1 cellular context compared by ENCODE assay signal in the genomic region with DNA sequence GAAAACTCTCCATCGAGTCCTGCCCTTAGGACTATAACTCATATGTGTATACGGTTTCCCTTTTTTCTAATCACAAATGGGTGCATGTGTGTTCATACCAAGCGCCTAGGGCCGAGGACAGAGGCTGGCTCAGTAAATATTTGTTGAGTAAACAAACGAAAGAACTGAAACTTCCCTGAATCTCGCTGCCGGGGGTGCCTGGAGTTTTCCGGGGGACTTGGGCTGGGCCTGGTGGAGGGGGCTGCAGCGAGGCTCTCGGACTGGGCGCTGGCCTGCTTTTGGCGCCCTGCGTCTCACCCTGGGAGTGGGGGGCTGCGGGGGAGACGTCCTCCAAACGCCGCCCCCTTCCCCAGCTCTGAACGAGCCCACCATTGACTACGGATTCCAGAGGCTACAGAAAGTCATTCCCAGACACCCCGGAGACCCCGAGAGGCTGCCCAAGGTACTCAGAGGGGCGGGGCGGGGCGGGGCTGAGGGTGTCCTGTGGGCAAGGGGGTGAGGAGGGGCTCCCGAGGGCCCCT.
TF ChIP-seq lines count a peak whose summit lies in the region.

No MANE protein-coding gene starts in this region.

TF ChIP-seq in GM12878, 131 proteins besides CTCF, POLR2A, EP300 and RAD21:
- TF ChIP-seq, protein P1, sequence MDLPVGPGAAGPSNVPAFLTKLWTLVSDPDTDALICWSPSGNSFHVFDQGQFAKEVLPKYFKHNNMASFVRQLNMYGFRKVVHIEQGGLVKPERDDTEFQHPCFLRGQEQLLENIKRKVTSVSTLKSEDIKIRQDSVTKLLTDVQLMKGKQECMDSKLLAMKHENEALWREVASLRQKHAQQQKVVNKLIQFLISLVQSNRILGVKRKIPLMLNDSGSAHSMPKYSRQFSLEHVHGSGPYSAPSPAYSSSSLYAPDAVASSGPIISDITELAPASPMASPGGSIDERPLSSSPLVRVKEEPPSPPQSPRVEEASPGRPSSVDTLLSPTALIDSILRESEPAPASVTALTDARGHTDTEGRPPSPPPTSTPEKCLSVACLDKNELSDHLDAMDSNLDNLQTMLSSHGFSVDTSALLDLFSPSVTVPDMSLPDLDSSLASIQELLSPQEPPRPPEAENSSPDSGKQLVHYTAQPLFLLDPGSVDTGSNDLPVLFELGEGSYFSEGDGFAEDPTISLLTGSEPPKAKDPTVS (IDR thresholded peaks at IDR 0.05; ENCODE audit: low read depth, low read length) = no peak
- TF ChIP-seq ZZZ3 (IDR thresholded peaks at IDR 0.05; ENCODE audit: control insufficient read depth, insufficient read length, low read depth) = no peak
- TF ChIP-seq FOXM1 (IDR thresholded peaks at IDR 0.05; ENCODE audit: low read depth, low read length) = no peak
- no peak for TF ChIP-seq ZNF384 (IDR thresholded peaks at IDR 0.05; ENCODE audit: borderline replicate concordance, low read depth, low read length)
- no peak for TF ChIP-seq NR2C1 (IDR thresholded peaks at IDR 0.05)
- TF ChIP-seq, protein P2, sequence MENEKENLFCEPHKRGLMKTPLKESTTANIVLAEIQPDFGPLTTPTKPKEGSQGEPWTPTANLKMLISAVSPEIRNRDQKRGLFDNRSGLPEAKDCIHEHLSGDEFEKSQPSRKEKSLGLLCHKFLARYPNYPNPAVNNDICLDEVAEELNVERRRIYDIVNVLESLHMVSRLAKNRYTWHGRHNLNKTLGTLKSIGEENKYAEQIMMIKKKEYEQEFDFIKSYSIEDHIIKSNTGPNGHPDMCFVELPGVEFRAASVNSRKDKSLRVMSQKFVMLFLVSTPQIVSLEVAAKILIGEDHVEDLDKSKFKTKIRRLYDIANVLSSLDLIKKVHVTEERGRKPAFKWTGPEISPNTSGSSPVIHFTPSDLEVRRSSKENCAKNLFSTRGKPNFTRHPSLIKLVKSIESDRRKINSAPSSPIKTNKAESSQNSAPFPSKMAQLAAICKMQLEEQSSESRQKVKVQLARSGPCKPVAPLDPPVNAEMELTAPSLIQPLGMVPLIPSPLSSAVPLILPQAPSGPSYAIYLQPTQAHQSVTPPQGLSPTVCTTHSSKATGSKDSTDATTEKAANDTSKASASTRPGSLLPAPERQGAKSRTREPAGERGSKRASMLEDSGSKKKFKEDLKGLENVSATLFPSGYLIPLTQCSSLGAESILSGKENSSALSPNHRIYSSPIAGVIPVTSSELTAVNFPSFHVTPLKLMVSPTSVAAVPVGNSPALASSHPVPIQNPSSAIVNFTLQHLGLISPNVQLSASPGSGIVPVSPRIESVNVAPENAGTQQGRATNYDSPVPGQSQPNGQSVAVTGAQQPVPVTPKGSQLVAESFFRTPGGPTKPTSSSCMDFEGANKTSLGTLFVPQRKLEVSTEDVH (IDR thresholded peaks at IDR 0.05; ENCODE audit: low read depth, partially characterized antibody) = no peak
- TF ChIP-seq SREBF2 (IDR thresholded peaks at IDR 0.05; ENCODE audit: low read length) = no peak
- peak; percentile 50 for TF ChIP-seq SUZ12 (IDR thresholded peaks at IDR 0.05; ENCODE audit: unreplicated experiment)
